25 cellular contexts compared by ENCODE assay signal in the genomic region with DNA sequence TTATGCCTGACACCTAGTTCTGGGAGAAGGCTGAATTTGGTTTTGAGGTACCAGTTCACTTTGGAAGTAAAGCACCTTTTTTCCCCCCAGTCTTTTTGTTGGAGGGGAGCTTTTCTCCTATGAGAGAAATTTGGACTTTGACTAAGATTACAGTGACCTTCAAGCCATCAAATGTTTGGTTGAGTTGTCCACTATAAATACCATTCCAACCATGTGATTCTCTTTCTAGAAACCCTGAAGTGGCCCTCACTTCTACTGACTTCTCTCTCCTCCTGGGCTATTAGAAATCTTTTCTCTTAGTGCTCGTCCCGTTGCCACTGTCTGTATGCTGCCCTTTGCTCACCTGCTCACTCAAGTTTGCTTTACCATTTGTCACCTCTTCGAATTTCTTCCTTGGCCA.
DNase-seq lines count a peak whose midpoint lies in the region; TF ChIP-seq lines count a peak whose summit lies in the region.
"Had no signal": no experiment of that assay in that cellular context is flagged by ENCODE, and none has a peak within 500 bp of the region (broad histone marks: within the 10 kb centered on the region; RNA-seq: fewer than 3 reads in every experiment).

No MANE protein-coding gene starts in this region.

- CTCF ChIA-PET in MCF 10A (lab: Yijun Ruan, JAX): interaction anchor here (0.6 to 1.0 kb wide), 2 partner anchors 12 to 16 kb away, joined by 3 read pairs; no protein-coding TSS in a partner anchor
- CTCF ChIA-PET in mammary epithelial cell (lab: Charles Lee; ENCODE audit: low non-redundant PET): no interaction called here

- H2BK12ac ChIP-seq in trophoblast cell (ENCODE audit: low read length): no peak overlapping the region

- H3K79me2 ChIP-seq in mammary epithelial cell (ENCODE audit: insufficient read depth, low read length) (peaks cover 99% of the 10 kb centered on the region), trophoblast cell (ENCODE audit: control insufficient read depth, insufficient read depth, low read length, poor library complexity) (peaks cover 22% of the 10 kb centered on the region)

- peak overlapping the region; percentile 71 for H3K4ac ChIP-seq in trophoblast cell (ENCODE audit: low read depth, low read length)

- H3K4me1 Mint-ChIP-seq in MCF 10A (ENCODE audit: insufficient read depth, unreplicated experiment): peaks cover 47% of the 10 kb centered on the region
- H3K4me1 Mint-ChIP-seq in brain: peaks cover 72% of the 10 kb centered on the region
- peaks cover 62% of the 10 kb centered on the region for H3K4me1 Mint-ChIP-seq in type B pancreatic cell (ENCODE audit: unreplicated experiment)

- H3K4me3 ChIP-seq in mammary epithelial cell (replicated peaks in 1 of 3; ENCODE audit: insufficient read depth in 1 of 3, low read depth in 2 of 3, low read length in 3 of 3) (no peak overlapping the region), trophoblast cell (ENCODE audit: low read depth, low read length) (no peak overlapping the region), testis (no peak overlapping the region)
- H3K4me3 ChIP-seq: GM23248 had no signal

- peak overlapping the region; percentile 37 for H3K27ac Mint-ChIP-seq in MCF 10A (ENCODE audit: low read depth, unreplicated experiment)
- H3K27ac Mint-ChIP-seq in brain: peak overlapping the region in 3 of 5 experiments; percentile 35 to 67 (median 49)
- H3K27ac Mint-ChIP-seq in type B pancreatic cell: peak overlapping the region; percentile 20
- H3K27ac Mint-ChIP-seq: CD8-positive, alpha-beta T cell had no signal

- H2BK5ac ChIP-seq in trophoblast cell (ENCODE audit: low read depth, low read length, poor library complexity): no peak overlapping the region

- peaks cover 2% of the 10 kb centered on the region for H3K79me1 ChIP-seq in trophoblast cell (ENCODE audit: low read length)

- no TSS peak for BruUV-seq in MCF 10A (replicated peaks; lab: Mats Ljungman, UMichigan)
- no TSS peak for BruUV-seq in mammary epithelial cell (replicated peaks; lab: Mats Ljungman, UMichigan)

- H3K36me3 Mint-ChIP-seq in MCF 10A (ENCODE audit: insufficient read depth, unreplicated experiment) (peaks cover 10% of the 10 kb centered on the region), brain (no peaks in the 10 kb centered on the region), type B pancreatic cell (peaks cover 11% of the 10 kb centered on the region)
- H3K36me3 Mint-ChIP-seq: CD8-positive, alpha-beta T cell had no signal

- no peak overlapping the region for H3K18ac ChIP-seq in trophoblast cell (ENCODE audit: low read length)

- no peak overlapping the region for H2BK120ac ChIP-seq in trophoblast cell (ENCODE audit: insufficient read depth, low read length, poor library complexity)

- H3K9ac ChIP-seq in mammary epithelial cell (ENCODE audit: insufficient read depth, low read length): no peak overlapping the region
- H3K9ac ChIP-seq in trophoblast cell (ENCODE audit: low read length): no peak overlapping the region
- H3K9ac ChIP-seq: GM23248 had no signal

- no peak overlapping the region for H4K91ac ChIP-seq in trophoblast cell (ENCODE audit: low read depth, low read length)

- no peaks in the 10 kb centered on the region for H3K9me3 ChIP-seq in mammary epithelial cell (replicated peaks; ENCODE audit: insufficient read depth, low read length)
- no peaks in the 10 kb centered on the region for H3K9me3 ChIP-seq in trophoblast cell (ENCODE audit: insufficient read depth, low read depth, low read length)
- H3K9me3 ChIP-seq in testis: no peaks in the 10 kb centered on the region

- H2AK5ac ChIP-seq in trophoblast cell (ENCODE audit: low read length): no peak overlapping the region

- POLR2A ChIA-PET in MCF 10A (lab: Yijun Ruan, JAX): interaction anchor here (3.3 to 4.6 kb wide), 2 partner anchors 11 to 13 kb away, joined by 19 to 41 read pairs; no protein-coding TSS in a partner anchor

- no peak for TF ChIP-seq POLR2A in testis (IDR thresholded peaks at IDR 0.05)

- no peaks in the 10 kb centered on the region for H4K20me1 ChIP-seq in mammary epithelial cell (ENCODE audit: insufficient read depth, low read length)

- H3K4me3 Mint-ChIP-seq in MCF 10A (ENCODE audit: unreplicated experiment) (no peak overlapping the region), brain (no peak overlapping the region), type B pancreatic cell (no peak overlapping the region)
- H3K4me3 Mint-ChIP-seq: CD8-positive, alpha-beta T cell had no signal

- H3K27ac ChIP-seq in mammary epithelial cell (ENCODE audit: insufficient read depth, low read depth, low read length): no peak overlapping the region
- no peak overlapping the region for H3K27ac ChIP-seq in trophoblast cell (ENCODE audit: low read depth, low read length)
- H3K27ac ChIP-seq in testis: no peak overlapping the region
- H3K27ac ChIP-seq: GM23248, RWPE1 had no signal

- in situ Hi-C loops in mammary epithelial cell (cut with MboI; ENCODE audit: low sequenced_read_pairs in 2 of 2): no loop called here

- no peak overlapping the region for H3K23ac ChIP-seq in trophoblast cell (ENCODE audit: low read length)

- dilution Hi-C loops in mammary epithelial cell (cut with HindIII; ENCODE audit: low sequenced_read_pairs): no loop called here

- intact Hi-C loops in MCF 10A (cut with micrococcal nuclease): no loop called here
- intact Hi-C loops in mammary epithelial cell (cut with micrococcal nuclease): loop anchor here (2.0 kb wide), 1 partner anchor 80 kb away; no protein-coding TSS in a partner anchor
- intact Hi-C loops in testis (cut with DNase I; ENCODE audit: low total_unique reads): no loop called here

- DNase-seq in MCF 10A (ENCODE audit: unreplicated experiment): no peak
- no peak for DNase-seq in mammary epithelial cell
- DNase-seq in trophoblast cell: no peak
- no peak for DNase-seq in type B pancreatic cell (ENCODE audit: extremely low spot score, unreplicated experiment)
- no peak for DNase-seq in testis
- DNase-seq in DMS53 (lab: John Stamatoyannopoulos, UW): no peak
- DNase-seq: 8988T; AML-193; C1 segment of cervical spinal cord; Calu3; CD8-positive, alpha-beta T cell; DMS153; HCEC 1CT; KBM-7; NCI-H1092 treated with DMSO at 0.1 percent for 48 hours; NCI-H146; NCI-H2029; NCI-H2227 treated with DMSO at 0.1 percent for 48 hours; NCI-H510A; NCI-H748 treated with DMSO at 0.1 percent for 48 hours; NK-92 treated with Interleukin-12 subunit alpha and Interleukin-12 subunit beta, amount 100 ng/mL, for 24 hours; SIG-M5 had no signal

- no peaks in the 10 kb centered on the region for H3K36me3 ChIP-seq in mammary epithelial cell (ENCODE audit: insufficient read depth, low read length)
- peaks cover 0 to 2% of the 10 kb centered on the region in 2 experiments for H3K36me3 ChIP-seq in trophoblast cell (ENCODE audit: control insufficient read depth in 1 of 2, insufficient read depth in 2 of 2, low read length in 2 of 2)
- no peaks in the 10 kb centered on the region for H3K36me3 ChIP-seq in testis (ENCODE audit: low read depth, missing control alignments)

- WGBS in mammary epithelial cell (ENCODE audit: low coverage, missing lambda C conversion rate): 97% methylated on average over 3 of the region's 3 CpGs
- WGBS in trophoblast cell (ENCODE audit: extremely low coverage, insufficient coverage, insufficient read length): no CpG with 5 or more reads among the region's 3 CpGs
- WGBS in testis, 2 donors: 76 to 85% methylated on average over 3 of the region's 3 CpGs

- H3K14ac ChIP-seq in trophoblast cell (ENCODE audit: low read length): no peak overlapping the region

- H3K4me1 ChIP-seq in mammary epithelial cell (ENCODE audit: insufficient read depth, low read length) (peaks cover 43% of the 10 kb centered on the region), trophoblast cell (ENCODE audit: control insufficient read depth in 1 of 2, insufficient read depth in 2 of 2, low read length in 2 of 2) (peaks cover 3 to 8% of the 10 kb centered on the region in 2 experiments), testis (no peaks in the 10 kb centered on the region)

- H3K27me3 ChIP-seq in mammary epithelial cell (ENCODE audit: insufficient read depth, low read length) (no peaks in the 10 kb centered on the region), trophoblast cell (ENCODE audit: insufficient read depth, low read length) (no peaks in the 10 kb centered on the region), testis (no peaks in the 10 kb centered on the region)

- H3K9me3 Mint-ChIP-seq in MCF 10A (ENCODE audit: unreplicated experiment): no peaks in the 10 kb centered on the region
- no peaks in the 10 kb centered on the region for H3K9me3 Mint-ChIP-seq in brain
- H3K9me3 Mint-ChIP-seq in type B pancreatic cell: no peaks in the 10 kb centered on the region
- H3K9me3 Mint-ChIP-seq: CD8-positive, alpha-beta T cell had no signal

- H4K8ac ChIP-seq in trophoblast cell (ENCODE audit: low read depth, low read length): no peak overlapping the region

- H3K4me2 ChIP-seq in mammary epithelial cell (ENCODE audit: insufficient read depth, low read depth, low read length) (no peak overlapping the region), trophoblast cell (ENCODE audit: low read length) (no peak overlapping the region)

- TF ChIP-seq CTCF in MCF 10A (IDR thresholded peaks at IDR 0.05; ENCODE audit: unreplicated experiment) (no peak), mammary epithelial cell (conservative IDR thresholded peaks at IDR 0.05 in 1 of 2, IDR thresholded peaks at IDR 0.05 in 1 of 2; ENCODE audit: extremely low read depth in 1 of 2, insufficient read depth in 1 of 2, low read depth in 1 of 2, low read length in 2 of 2) (no peak), brain (conservative IDR thresholded peaks at IDR 0.05) (no peak), type B pancreatic cell (conservative IDR thresholded peaks at IDR 0.05) (no peak), testis (IDR thresholded peaks at IDR 0.05) (no peak)

- H2AFZ ChIP-seq in mammary epithelial cell (ENCODE audit: low read depth, low read length): no peak overlapping the region
- H2AFZ ChIP-seq in trophoblast cell (ENCODE audit: insufficient read depth, low read length, poor library complexity): no peak overlapping the region
- H2AFZ ChIP-seq: GM23248 had no signal

- H3K27me3 Mint-ChIP-seq in MCF 10A (ENCODE audit: insufficient read depth, unreplicated experiment): no peaks in the 10 kb centered on the region
- no peaks in the 10 kb centered on the region for H3K27me3 Mint-ChIP-seq in brain
- no peaks in the 10 kb centered on the region for H3K27me3 Mint-ChIP-seq in type B pancreatic cell

- no peak overlapping the region for H4K12ac ChIP-seq in trophoblast cell (ENCODE audit: low read depth, low read length)
